33 cellular contexts compared by ENCODE assay signal in the genomic region with DNA sequence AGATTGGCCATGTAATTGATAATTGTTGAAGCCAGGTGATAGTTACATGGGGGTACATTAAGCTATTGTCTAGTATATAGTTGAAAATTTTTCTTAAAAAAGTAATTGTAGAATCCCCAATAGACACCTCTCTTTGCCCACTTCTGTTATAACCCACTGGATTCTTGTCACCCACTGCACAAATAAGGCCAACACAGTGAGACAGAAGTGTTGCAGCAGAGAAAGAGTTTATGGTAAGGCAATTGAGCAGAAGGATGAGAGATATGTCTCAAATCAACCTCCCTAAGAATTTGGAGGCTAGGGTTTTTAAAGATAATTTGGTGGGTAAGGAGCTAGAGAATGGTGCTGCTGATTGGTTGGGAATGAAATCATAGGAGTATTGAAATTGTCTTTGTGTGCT.
"Had no signal": no experiment of that assay in that cellular context is flagged by ENCODE, and none has a peak within 500 bp of the region (broad histone marks: within the 10 kb centered on the region; RNA-seq: fewer than 3 reads in every experiment).

No MANE protein-coding gene starts in this region.

- H3K4me3 ChIP-seq: MG63 had no signal

- DNase-seq: Karpas-422, Kasumi-1, MG63, MM.1S, NCI-H1048, NCI-H1092, NCI-H1092 treated with DMSO at 0.1 percent for 48 hours, NCI-H1105, NCI-H1105 treated with DMSO at 0.1 percent for 48 hours, NCI-H1417, NCI-H1417 treated with DMSO at 0.1 percent for 48 hours, NCI-H1436, NCI-H1436 treated with DMSO at 0.1 percent for 48 hours, NCI-H146, NCI-H1694, NCI-H1694 treated with DMSO at 0.1 percent for 48 hours, NCI-H187, NCI-H187 treated with DMSO at 0.1 percent for 48 hours, NCI-H1930, NCI-H2029, NCI-H2029 treated with DMSO at 0.1 percent for 48 hours, NCI-H2081, NCI-H2081 treated with DMSO at 0.1 percent for 48 hours, NCI-H2107, NCI-H2171, NCI-H2171 treated with DMSO at 0.1 percent for 48 hours, NCI-H2227 treated with DMSO at 0.1 percent for 48 hours, NCI-H226, NCI-H345, NCI-H446, NCI-H446 treated with DMSO at 0.1 percent for 48 hours, NCI-H510A, NCI-H510A treated with DMSO at 0.1 percent for 48 hours had no signal

- H3K9me3 ChIP-seq: MG63 had no signal

- H3K36me3 ChIP-seq: MG63 had no signal

- H3K27me3 ChIP-seq: MG63 had no signal
